Comparison of ENCODE assay signal across 1 cellular context in genomic region chr5:177531209-177531940, GRCh38.
TF ChIP-seq lines count a peak whose summit lies in the region.

No MANE protein-coding gene starts in this region.

TF ChIP-seq in HepG2, 621 proteins besides CTCF, POLR2A, EP300 and RAD21:
- TF ChIP-seq ARNTL (CRISPR knock-in tag; IDR thresholded peaks at IDR 0.05): no peak
- peak; percentile 37 for TF ChIP-seq AGO2 (optimal IDR thresholded peaks at IDR 0.05; ENCODE audit: low read depth, low read length)
